In the genomic region with DNA sequence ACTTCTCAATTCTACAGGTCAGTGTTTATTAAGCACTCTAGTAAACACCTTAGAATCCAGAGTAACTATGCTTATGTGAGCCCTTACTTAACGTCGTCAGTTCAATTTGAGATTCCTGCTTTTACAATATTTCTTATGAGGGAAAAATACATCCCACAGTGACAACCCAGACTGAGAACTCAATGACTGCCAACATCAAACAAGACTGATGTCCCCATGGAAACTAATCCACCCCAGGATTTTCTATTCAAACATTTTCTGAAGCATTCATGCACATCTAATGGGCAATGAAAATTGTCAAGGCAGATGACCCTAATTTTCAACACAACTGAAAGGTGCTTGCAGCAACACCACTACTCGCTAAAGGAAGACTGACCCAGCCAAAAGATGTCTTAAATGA, we compare ENCODE assay signal across 29 cellular contexts.
DNase-seq lines count a peak whose midpoint lies in the region; ATAC-seq and TF ChIP-seq lines count a peak whose summit lies in the region.
"Had no signal": no experiment of that assay in that cellular context is flagged by ENCODE, and none has a peak within 500 bp of the region (broad histone marks: within the 10 kb centered on the region; RNA-seq: fewer than 3 reads in every experiment).

No MANE protein-coding gene starts in this region.

- H3K4me1 Mint-ChIP-seq in endothelial cell (ENCODE audit: unreplicated experiment) = peaks cover 3% of the 10 kb centered on the region
- H3K4me1 Mint-ChIP-seq: activated CD4-positive, alpha-beta T cell treated with anti-CD3 and anti-CD28 coated beads for 36 hours; activated naive CD4-positive, alpha-beta T cell treated with anti-CD3 and anti-CD28 coated beads, Interleukin-2, amount 10 ng/mL, durations not matched to agents 7 days and 5 days had no signal

- TF ChIP-seq CTCF in A673 (conservative IDR thresholded peaks at IDR 0.05; ENCODE audit: low read depth, low read length) = no peak
- TF ChIP-seq CTCF in endothelial cell (IDR thresholded peaks at IDR 0.05; ENCODE audit: unreplicated experiment) = no peak

- H3K4me3 ChIP-seq in A673 (ENCODE audit: low read depth, low read length, poor library complexity, severe bottlenecking) = no peak overlapping the region
- H3K4me3 ChIP-seq: adrenal gland, esophagus squamous epithelium, GM12878, K562, tibial nerve had no signal

- DNase-seq in A673 (ENCODE audit: low spot score) (peak; percentile 14), NCI-H1092 (lab: John Stamatoyannopoulos, UW) (peak; percentile 23), NCI-H526 (lab: John Stamatoyannopoulos, UW) (peak; percentile 3 to 69), endothelial cell (ENCODE audit: low spot score) (no peak), NCI-H774 (lab: John Stamatoyannopoulos, UW) (no peak)
- DNase-seq in stimulated activated naive CD8-positive, alpha-beta T cell treated with anti-CD3 and anti-CD28 coated beads, Interleukin-15, Interleukin-2, amounts not matched to agents 100 U/mL and 50 U/mL, for 24 hours = no peak
- DNase-seq: activated CD4-positive, alpha-beta T cell treated with anti-CD3 and anti-CD28 coated beads for 36 hours; activated CD8-positive, alpha-beta T cell treated with anti-CD3 and anti-CD28 coated beads, Interleukin-2, amount 10 ng/mL, durations not matched to agents 7 days and 5 days; activated naive CD4-positive, alpha-beta T cell treated with anti-CD3 and anti-CD28 coated beads, Interleukin-2, amount 10 ng/mL, durations not matched to agents 7 days and 5 days; adrenal gland; BE2C; CD8-positive, alpha-beta memory T cell; cerebellar nuclear complex; dermis blood vessel endothelial cell; esophagus squamous epithelium; foreskin keratinocyte; GOT3; head of caudate nucleus; islet precursor cell; left ventricle myocardium superior; NCI-H1694; NCI-H446; stimulated activated CD4-positive, alpha-beta T cell treated with anti-CD3 and anti-CD28 coated beads, Interleukin-4, amount 100 ng/mL, for 24 hours; T-helper 2 cell had no signal

- H3K36me3 ChIP-seq in A673 (ENCODE audit: insufficient read depth, low read length, poor library complexity, severe bottlenecking) = no peaks in the 10 kb centered on the region
- H3K36me3 ChIP-seq: adrenal gland, BE2C had no signal

- no peaks in the 10 kb centered on the region for H3K9me3 ChIP-seq in A673 (ENCODE audit: low read depth, low read length, poor library complexity, severe bottlenecking)
- H3K9me3 ChIP-seq: adrenal gland, BE2C, esophagus squamous epithelium, tibial nerve had no signal

- POLR2A ChIA-PET in A673 (lab: Charles Lee; ENCODE audit: low non-redundant PET) = no interaction called here

- no TSS peak for BruUV-seq in A673 (replicated peaks; lab: Mats Ljungman, UMichigan)

- no peaks in the 10 kb centered on the region for H3K27me3 Mint-ChIP-seq in endothelial cell (ENCODE audit: unreplicated experiment)
- H3K27me3 Mint-ChIP-seq: activated CD4-positive, alpha-beta T cell treated with anti-CD3 and anti-CD28 coated beads for 36 hours; activated naive CD4-positive, alpha-beta T cell treated with anti-CD3 and anti-CD28 coated beads, Interleukin-2, amount 10 ng/mL, durations not matched to agents 7 days and 5 days; activated T-helper 17 cell treated with anti-CD3 and anti-CD28 coated beads, Interleukin-2, amount 50 U/mL, for 72 hours; CD8-positive, alpha-beta memory T cell had no signal

- peaks cover 13% of the 10 kb centered on the region for H3K4me1 ChIP-seq in A673 (ENCODE audit: insufficient read depth, low read length, poor library complexity, severe bottlenecking)
- H3K4me1 ChIP-seq: adrenal gland, BE2C, esophagus squamous epithelium, foreskin keratinocyte, tibial nerve had no signal

- peak overlapping the region; percentile 37 for H3K27ac Mint-ChIP-seq in endothelial cell (ENCODE audit: unreplicated experiment)
- H3K27ac Mint-ChIP-seq: activated CD4-positive, alpha-beta T cell treated with anti-CD3 and anti-CD28 coated beads for 36 hours; activated CD8-positive, alpha-beta T cell treated with anti-CD3 and anti-CD28 coated beads, Interleukin-2, amount 10 ng/mL, durations not matched to agents 7 days and 5 days; activated naive CD4-positive, alpha-beta T cell treated with anti-CD3 and anti-CD28 coated beads, Interleukin-2, amount 10 ng/mL, durations not matched to agents 7 days and 5 days; activated T-helper 17 cell treated with anti-CD3 and anti-CD28 coated beads, Interleukin-2, amount 50 U/mL, for 72 hours had no signal

- no peaks in the 10 kb centered on the region for H3K27me3 ChIP-seq in A673 (replicated peaks; ENCODE audit: insufficient read depth, low read depth, low read length, poor library complexity)
- H3K27me3 ChIP-seq: adrenal gland, BE2C, esophagus squamous epithelium, foreskin keratinocyte, tibial nerve had no signal

- no peaks in the 10 kb centered on the region for H3K9me3 Mint-ChIP-seq in endothelial cell (ENCODE audit: unreplicated experiment)
- H3K9me3 Mint-ChIP-seq: activated naive CD4-positive, alpha-beta T cell treated with anti-CD3 and anti-CD28 coated beads, Interleukin-2, amount 10 ng/mL, durations not matched to agents 7 days and 5 days; activated T-helper 17 cell treated with anti-CD3 and anti-CD28 coated beads, Interleukin-2, amount 50 U/mL, for 72 hours; CD8-positive, alpha-beta memory T cell had no signal

- peaks cover 38% of the 10 kb centered on the region for H3K36me3 Mint-ChIP-seq in endothelial cell (ENCODE audit: low read depth, unreplicated experiment)

- no peak overlapping the region for H3K4me3 Mint-ChIP-seq in endothelial cell (ENCODE audit: unreplicated experiment)
- H3K4me3 Mint-ChIP-seq: activated CD4-positive, alpha-beta T cell treated with anti-CD3 and anti-CD28 coated beads for 36 hours; activated CD8-positive, alpha-beta T cell treated with anti-CD3 and anti-CD28 coated beads, Interleukin-2, amount 10 ng/mL, durations not matched to agents 7 days and 5 days; activated naive CD4-positive, alpha-beta T cell treated with anti-CD3 and anti-CD28 coated beads, Interleukin-2, amount 10 ng/mL, durations not matched to agents 7 days and 5 days; activated T-helper 17 cell treated with anti-CD3 and anti-CD28 coated beads, Interleukin-2, amount 50 U/mL, for 72 hours; CD8-positive, alpha-beta memory T cell had no signal

- intact Hi-C loops in A673 (cut with micrococcal nuclease; ENCODE audit: unreplicated experiment) = no loop called here

- no peak overlapping the region for H3K27ac ChIP-seq in A673 (ENCODE audit: low read depth, low read length, poor library complexity, severe bottlenecking)
- H3K27ac ChIP-seq: adrenal gland, esophagus squamous epithelium, foreskin keratinocyte, tibial nerve had no signal

- no peak for ATAC-seq in HG03442 (IDR thresholded peaks at IDR 0.05; ENCODE audit: unreplicated experiment)
- ATAC-seq in stimulated activated naive CD8-positive, alpha-beta T cell treated with anti-CD3 and anti-CD28 coated beads, Interleukin-15, Interleukin-2, amounts not matched to agents 100 U/mL and 50 U/mL, for 24 hours = no peak
- ATAC-seq: activated CD4-positive, alpha-beta T cell treated with anti-CD3 and anti-CD28 coated beads for 36 hours; activated CD8-positive, alpha-beta T cell treated with anti-CD3 and anti-CD28 coated beads, Interleukin-2, amount 10 ng/mL, durations not matched to agents 7 days and 5 days; activated T-helper 17 cell treated with anti-CD3 and anti-CD28 coated beads, Interleukin-2, amount 50 U/mL, for 72 hours; foreskin keratinocyte; GM12878; K562; left ventricle myocardium superior had no signal

- CTCF ChIA-PET in A673 (lab: Charles Lee) = no interaction called here

Comparison
In these comparisons a context has a peak if more than half of its experiments do, and no peak if none do; other contexts are left out.
1. DNase-seq: peak in A673 (single experiment), NCI-H1092 (single experiment) and NCI-H526 (2 of 2); none in endothelial cell (single experiment), stimulated activated naive CD8-positive, alpha-beta T cell treated with anti-CD3 and anti-CD28 coated beads, Interleukin-15, Interleukin-2, amounts not matched to agents 100 U/mL and 50 U/mL, for 24 hours (single experiment) and NCI-H774 (single experiment).